In the genomic region with DNA sequence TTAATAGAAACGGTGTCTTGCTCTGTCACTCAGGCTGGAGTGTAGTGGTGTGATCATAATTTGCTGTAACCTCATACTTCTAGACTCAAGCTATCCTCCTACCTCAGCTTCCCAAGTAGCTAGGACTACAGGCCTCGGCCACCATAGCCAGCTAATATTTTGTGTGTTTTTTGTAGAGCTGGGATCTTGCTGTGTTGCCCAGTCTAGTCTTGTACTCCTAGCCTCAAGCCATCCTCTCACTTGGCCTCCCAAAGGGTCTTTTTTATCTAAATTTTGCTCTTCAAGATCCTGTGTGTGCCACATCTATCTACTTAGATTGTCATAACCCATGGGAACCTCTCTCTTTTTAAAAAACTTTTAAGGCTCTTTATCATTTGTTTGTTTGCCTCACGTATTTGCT, we compare ENCODE assay signal across 2 cellular contexts.
A peak's percentile ranks its signal among the peaks of the same experiment; 100 is the strongest.
TF ChIP-seq lines count a peak whose summit lies in the region.

No MANE protein-coding gene starts in this region.

TF ChIP-seq in GM12891, 5 proteins besides CTCF, POLR2A, EP300 and RAD21:
- no peak for TF ChIP-seq POLR2AphosphoS5 (IDR thresholded peaks at IDR 0.05; ENCODE audit: low read depth, low read length)
- no peak for TF ChIP-seq POU2F2 (IDR thresholded peaks at IDR 0.05; ENCODE audit: low read depth, low read length)

TF ChIP-seq in K562, 482 proteins besides CTCF, POLR2A, EP300 and RAD21:
- TF ChIP-seq CHD2 (IDR thresholded peaks at IDR 0.05; ENCODE audit: low read depth, low read length) (no peak), ZNF121 (CRISPR knock-in tag; conservative IDR thresholded peaks at IDR 0.05) (peak; percentile 54; the same call in 1 of the 2 replicates), ZNF274 (IDR thresholded peaks at IDR 0.05; ENCODE audit: borderline replicate concordance, low read depth, low read length) (no peak)
